23 cellular contexts compared by ENCODE assay signal in the genomic region with DNA sequence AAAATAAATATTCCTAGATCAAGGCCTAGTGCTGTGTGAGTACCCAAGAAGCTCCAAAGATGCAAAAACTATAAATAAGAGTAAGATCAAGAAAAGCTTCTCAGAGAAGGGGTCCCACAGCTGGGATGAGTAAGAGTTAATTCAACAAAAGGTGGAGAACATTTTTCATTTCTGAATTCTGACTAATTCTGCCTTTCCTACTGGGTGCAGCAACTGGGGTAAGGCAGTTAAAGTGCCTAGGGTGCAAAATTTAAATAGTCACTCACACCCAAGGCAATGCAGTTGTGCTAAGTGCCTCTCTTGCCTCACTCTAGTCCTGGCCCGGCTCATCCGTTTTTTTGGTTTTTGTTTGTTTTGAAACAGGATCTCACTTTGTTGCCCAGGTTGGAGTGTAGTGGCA.
"Had no signal": no experiment of that assay in that cellular context is flagged by ENCODE, and none has a peak within 500 bp of the region (broad histone marks: within the 10 kb centered on the region; RNA-seq: fewer than 3 reads in every experiment).

No MANE protein-coding gene starts in this region.

- H3K4me3 Mint-ChIP-seq: dendritic cell treated with granulocyte-macrophage colony-stimulating factor and Interleukin-4, amounts not matched to agents 40 ng/mL and 50 ng/mL, for 4 days; effector memory CD8-positive, alpha-beta T cell; memory B cell; mesothelial cell of epicardium; natural killer cell; neural crest cell had no signal

- H3K4me1 Mint-ChIP-seq: memory B cell, mesothelial cell of epicardium, natural killer cell, neural crest cell had no signal

- ATAC-seq: effector memory CD8-positive, alpha-beta T cell; left cardiac atrium; lower lobe of right lung; natural killer cell; sciatic nerve had no signal

- H3K36me3 Mint-ChIP-seq: memory B cell, natural killer cell had no signal

- H3K27me3 Mint-ChIP-seq: dendritic cell treated with granulocyte-macrophage colony-stimulating factor and Interleukin-4, amounts not matched to agents 40 ng/mL and 50 ng/mL, for 4 days; effector memory CD8-positive, alpha-beta T cell; memory B cell had no signal

- H3K4me3 ChIP-seq: hepatocyte, left ventricle myocardium inferior, lower lobe of right lung, stomach, thoracic aorta, transverse colon had no signal

- DNase-seq: effector memory CD8-positive, alpha-beta T cell; erythroblast; foreskin melanocyte; head of caudate nucleus; kidney; left cardiac atrium; left ventricle myocardium inferior; lower lobe of right lung; natural killer cell; posterior cingulate gyrus; stimulated activated CD4-positive, alpha-beta T cell treated with anti-CD3 and anti-CD28 coated beads, Interleukin-2, amount 100 ng/mL, for 24 hours; stimulated activated CD4-positive, alpha-beta T cell treated with anti-CD3 and anti-CD28 coated beads, Interleukin-4, amount 100 ng/mL, for 4 hours; stimulated activated naive CD4-positive, alpha-beta T cell; stomach; substantia nigra; transverse colon had no signal

- H3K9me3 Mint-ChIP-seq: effector memory CD8-positive, alpha-beta T cell; natural killer cell had no signal
